ENCODE assay signal across 9 cellular contexts in genomic region chr12:48296586-48297396, GRCh38. TPM values are rescaled to one million over a fixed set of nuclear protein-coding genes. Genes with fewer than 3 reads are reported as not detected.
DNase-seq lines count a peak whose midpoint lies in the region; ATAC-seq and TF ChIP-seq lines count a peak whose summit lies in the region.
"Had no signal": no experiment of that assay in that cellular context is flagged by ENCODE, and none has a peak within 500 bp of the region (broad histone marks: within the 10 kb centered on the region; RNA-seq: fewer than 3 reads in every experiment).

No MANE protein-coding gene starts in this region.

- no peak overlapping the region for H3K27ac ChIP-seq in RWPE1
- peak overlapping the region in 5 of 12 donors; percentile 1 to 59 (median 42) for H3K27ac ChIP-seq in heart left ventricle
- H3K27ac ChIP-seq in tibial nerve = peak overlapping the region in 1 of 4 donors; percentile 54

- peak; percentile 97 to 100 (median 100) for ATAC-seq in heart left ventricle
- ATAC-seq in HG03565 (IDR thresholded peaks at IDR 0.05; ENCODE audit: unreplicated experiment) = no peak

- TF ChIP-seq EP300 in tibial nerve (IDR thresholded peaks at IDR 0.05) = peak in 1 of 2 donors; percentile 47

- TF ChIP-seq CTCF in RWPE1 (conservative IDR thresholded peaks at IDR 0.05; ENCODE audit: low read depth) (no peak), heart left ventricle (IDR thresholded peaks at IDR 0.05) (no peak), tibial nerve (IDR thresholded peaks at IDR 0.05) (no peak)

- DNase-seq in activated gamma-delta T cell treated with Interleukin-2 at 50 U/mL for 16 hours (peak; percentile 19), activated gamma-delta T cell (lab: John Stamatoyannopoulos, UW) (no peak), RWPE1 (ENCODE audit: low spot score) (peak; percentile 44), amygdala (lab: John Stamatoyannopoulos, UW) (peak in 52 of 56 donors; percentile 2 to 84 (median 54)), heart left ventricle (peak; percentile 71 to 86 (median 83)), occipital lobe (lab: John Stamatoyannopoulos, UW) (peak; percentile 80), tibial nerve (ENCODE audit: low spot score in 2 of 2) (peak; percentile 21 to 48)
- DNase-seq: DND-41 had no signal

- H3K4me3 ChIP-seq in heart left ventricle (peak overlapping the region in 11 of 12 donors; percentile 23 to 68 (median 58)), tibial nerve (peak overlapping the region; percentile 41 to 60 (median 50))

- intact Hi-C loops in heart left ventricle (cut with DNase I) = loop anchor here in 3 of 10 donors (5.0 to 10.0 kb wide), 3 partner anchors 56 to 158 kb away; partner anchors contain the start of genes OR10AD1 (in 2 of the 3) and ZNF641 (in 1 of the 3)

- POLR2A ChIA-PET in RWPE1 (lab: Yijun Ruan, JAX; ENCODE audit: low non-redundant PET) = interaction anchor here (0.7 kb wide), 1 partner anchor 139 kb away, joined by 3 read pairs; the partner anchor contains the start of gene ASB8

- H3K4me1 ChIP-seq in heart left ventricle = peaks cover 0 to 8% (median 0%) of the 10 kb centered on the region in 12 donors
- H3K4me1 ChIP-seq in tibial nerve = peaks cover 0 to 10% (median 0%) of the 10 kb centered on the region in 4 donors

- H3K36me3 ChIP-seq in heart left ventricle (no peaks in the 10 kb centered on the region), tibial nerve (no peaks in the 10 kb centered on the region)

- TF ChIP-seq POLR2A in heart left ventricle (IDR thresholded peaks at IDR 0.05) = peak in 1 of 2 donors; percentile 48
- TF ChIP-seq POLR2A in tibial nerve (IDR thresholded peaks at IDR 0.05) = no peak

- CTCF ChIA-PET in RWPE1 (lab: Yijun Ruan, JAX) = interaction anchor here (0.6 to 1.0 kb wide), 2 partner anchors 29 to 321 kb away, joined by 3 to 5 read pairs; no protein-coding TSS in a partner anchor

- H3K9me3 ChIP-seq in heart left ventricle = no peaks in the 10 kb centered on the region
- no peaks in the 10 kb centered on the region for H3K9me3 ChIP-seq in tibial nerve

- WGBS in heart left ventricle, 4 donors = 11 to 14% (median 12%) methylated on average over 32 of the region's 32 CpGs
- WGBS in tibial nerve, 2 donors = 6 to 11% methylated on average over 31 to 32 of the region's 32 CpGs

- H3K27me3 ChIP-seq in heart left ventricle (no peaks in the 10 kb centered on the region), tibial nerve (no peaks in the 10 kb centered on the region)

RNA-seq across cellular contexts. Expression of gene ZNF641, which starts 53.9 kb away (rescaled TPM):
- total RNA-seq in heart left ventricle (10 to 100 TPM; 12.6 to 21.1 (median 15.5) TPM), occipital lobe (50.5 TPM), tibial nerve (10 to 100 TPM; 20.2 to 32.4 (median 23.7) TPM)
- polyA plus RNA-seq in heart left ventricle = 1 to 10 TPM; 6.9 to 8.0 TPM
